ENCODE assay signal across 17 cellular contexts in genomic region chr3:25457642-25458419, GRCh38. TPM values are rescaled to one million over a fixed set of nuclear protein-coding genes. Genes with fewer than 3 reads are reported as not detected.
DNase-seq lines count a peak whose midpoint lies in the region; ATAC-seq and TF ChIP-seq lines count a peak whose summit lies in the region.
"Had no signal": no experiment of that assay in that cellular context is flagged by ENCODE, and none has a peak within 500 bp of the region (broad histone marks: within the 10 kb centered on the region; RNA-seq: fewer than 3 reads in every experiment).

No MANE protein-coding gene starts in this region.

- H4K20me1 ChIP-seq in SK-N-SH (ENCODE audit: insufficient read depth) = no peaks in the 10 kb centered on the region

- CTCF ChIA-PET in SK-N-SH (lab: Yijun Ruan, JAX) = interaction anchor here (1.0 to 1.3 kb wide), 2 partner anchors 10 to 15 kb away, joined by 3 read pairs; no protein-coding TSS in a partner anchor

- H3K9me2 ChIP-seq in SK-N-SH = no peaks in the 10 kb centered on the region

- no peak for TF ChIP-seq RAD21 in SK-N-SH (IDR thresholded peaks at IDR 0.05; ENCODE audit: low read length)

- H3K27me3 ChIP-seq in SK-N-SH (ENCODE audit: insufficient read depth) (no peaks in the 10 kb centered on the region), uterus (no peaks in the 10 kb centered on the region)
- H3K27me3 ChIP-seq: right lobe of liver had no signal

- POLR2A ChIA-PET in SK-N-SH (lab: Yijun Ruan, JAX) = no interaction called here

- H3K4me3 Mint-ChIP-seq in mesothelial cell of epicardium = no peak overlapping the region
- H3K4me3 Mint-ChIP-seq in activated CD4-positive, alpha-beta T cell treated with anti-CD3 and anti-CD28 coated beads, Interleukin-2, amount 10 ng/mL, durations not matched to agents 24 days and 14 days = no peak overlapping the region
- H3K4me3 Mint-ChIP-seq: activated naive CD8-positive, alpha-beta T cell; CD4-positive, CD25-positive, alpha-beta regulatory T cell; stimulated activated naive CD8-positive, alpha-beta T cell treated with anti-CD3 and anti-CD28 coated beads, Interleukin-15, Interleukin-2, amounts not matched to agents 100 ng/mL and 50 ng/mL, for 24 hours; WTC11 had no signal

- H3F3A ChIP-seq in SK-N-SH (replicated peaks; ENCODE audit: insufficient read depth) = peaks cover 45% of the 10 kb centered on the region

- H2AFZ ChIP-seq in SK-N-SH (ENCODE audit: low read depth) = no peak overlapping the region

- H3K9ac ChIP-seq in SK-N-SH = peak overlapping the region; percentile 20; the same call in 1 of the 2 replicates

- peak overlapping the region; percentile 35 for H3K27ac Mint-ChIP-seq in mesothelial cell of epicardium
- H3K27ac Mint-ChIP-seq in activated CD4-positive, alpha-beta T cell treated with anti-CD3 and anti-CD28 coated beads, Interleukin-2, amount 10 ng/mL, durations not matched to agents 24 days and 14 days = no peak overlapping the region
- H3K27ac Mint-ChIP-seq: activated naive CD8-positive, alpha-beta T cell; CD4-positive, CD25-positive, alpha-beta regulatory T cell; stimulated activated naive CD8-positive, alpha-beta T cell treated with anti-CD3 and anti-CD28 coated beads, Interleukin-15, Interleukin-2, amounts not matched to agents 100 ng/mL and 50 ng/mL, for 24 hours; WTC11 had no signal

- H3K36me3 Mint-ChIP-seq in mesothelial cell of epicardium = peaks cover 18% of the 10 kb centered on the region
- no peaks in the 10 kb centered on the region for H3K36me3 Mint-ChIP-seq in activated CD4-positive, alpha-beta T cell treated with anti-CD3 and anti-CD28 coated beads, Interleukin-2, amount 10 ng/mL, durations not matched to agents 24 days and 14 days (ENCODE audit: low read depth)
- H3K36me3 Mint-ChIP-seq: activated naive CD8-positive, alpha-beta T cell; CD4-positive, CD25-positive, alpha-beta regulatory T cell; WTC11 had no signal

- peaks cover 55 to 69% of the 10 kb centered on the region in 2 experiments for H3K4me1 ChIP-seq in SK-N-SH (ENCODE audit: control insufficient read depth in 1 of 2, insufficient read depth in 2 of 2, low read depth in 1 of 2, low read length in 1 of 2)
- H3K4me1 ChIP-seq in uterus = no peaks in the 10 kb centered on the region

- H3K4me2 ChIP-seq in SK-N-SH = peak overlapping the region; percentile 49

- H3K79me2 ChIP-seq in SK-N-SH (ENCODE audit: insufficient read depth) = peaks cover 64% of the 10 kb centered on the region

- H3K36me3 ChIP-seq in SK-N-SH (replicated peaks in 1 of 2; ENCODE audit: control insufficient read depth in 1 of 2, insufficient read depth in 2 of 2, low read length in 1 of 2) (peaks cover 0 to 8% of the 10 kb centered on the region in 2 experiments), uterus (no peaks in the 10 kb centered on the region)
- H3K36me3 ChIP-seq: right lobe of liver had no signal

- TF ChIP-seq CTCF in SK-N-SH (IDR thresholded peaks at IDR 0.05) (no peak), mesothelial cell of epicardium (IDR thresholded peaks at IDR 0.05; ENCODE audit: unreplicated experiment) (no peak), uterus (IDR thresholded peaks at IDR 0.05) (no peak)

- ATAC-seq in esophagus mucosa (peak; percentile 27), HG03139 (IDR thresholded peaks at IDR 0.05; ENCODE audit: unreplicated experiment) (no peak)
- ATAC-seq: WTC11 had no signal

- intact Hi-C loops in uterus (cut with DNase I; ENCODE audit: low total_unique reads) = no loop called here
- intact Hi-C loops in activated CD4-positive, alpha-beta T cell treated with anti-CD3 and anti-CD28 coated beads, Interleukin-2, amount 10 ng/mL, durations not matched to agents 24 days and 14 days (cut with micrococcal nuclease) = no loop called here

- peaks cover 79% of the 10 kb centered on the region for H3K4me1 Mint-ChIP-seq in mesothelial cell of epicardium
- H3K4me1 Mint-ChIP-seq in activated CD4-positive, alpha-beta T cell treated with anti-CD3 and anti-CD28 coated beads, Interleukin-2, amount 10 ng/mL, durations not matched to agents 24 days and 14 days = peaks cover 2% of the 10 kb centered on the region

- no peak for TF ChIP-seq POLR2A in uterus (IDR thresholded peaks at IDR 0.05)

- H3K9me3 ChIP-seq in SK-N-SH (no peaks in the 10 kb centered on the region), uterus (no peaks in the 10 kb centered on the region)
- H3K9me3 ChIP-seq: right lobe of liver had no signal

- H3K4me3 ChIP-seq in SK-N-SH (ENCODE audit: low read depth in 2 of 2, low read length in 1 of 2) (no peak overlapping the region), uterus (no peak overlapping the region)
- H3K4me3 ChIP-seq: right lobe of liver had no signal

- TF ChIP-seq EP300 in SK-N-SH (IDR thresholded peaks at IDR 0.05; ENCODE audit: borderline replicate concordance in 1 of 2, low read depth in 1 of 2, low read length in 1 of 2) = no peak; a peak in 1 of 4 replicates

- 57% methylated on average over 7 of the region's 7 CpGs for WGBS in SK-N-SH (ENCODE audit: low lambda C conversion rate)

- peak overlapping the region; percentile 90 to 99 for H3K27ac ChIP-seq in SK-N-SH (ENCODE audit: low read depth in 2 of 2, low read length in 1 of 2)
- peak overlapping the region; percentile 55 to 88 for H3K27ac ChIP-seq in uterus
- H3K27ac ChIP-seq: right lobe of liver had no signal

- H3K9me3 Mint-ChIP-seq in mesothelial cell of epicardium = no peaks in the 10 kb centered on the region
- H3K9me3 Mint-ChIP-seq in activated CD4-positive, alpha-beta T cell treated with anti-CD3 and anti-CD28 coated beads, Interleukin-2, amount 10 ng/mL, durations not matched to agents 24 days and 14 days = no peaks in the 10 kb centered on the region
- H3K9me3 Mint-ChIP-seq: stimulated activated naive CD8-positive, alpha-beta T cell treated with anti-CD3 and anti-CD28 coated beads, Interleukin-15, Interleukin-2, amounts not matched to agents 100 ng/mL and 50 ng/mL, for 24 hours; WTC11 had no signal

- no peaks in the 10 kb centered on the region for H3K27me3 Mint-ChIP-seq in mesothelial cell of epicardium (ENCODE audit: low read depth)
- peaks cover 2% of the 10 kb centered on the region for H3K27me3 Mint-ChIP-seq in activated CD4-positive, alpha-beta T cell treated with anti-CD3 and anti-CD28 coated beads, Interleukin-2, amount 10 ng/mL, durations not matched to agents 24 days and 14 days
- H3K27me3 Mint-ChIP-seq: CD4-positive, CD25-positive, alpha-beta regulatory T cell; stimulated activated naive CD8-positive, alpha-beta T cell treated with anti-CD3 and anti-CD28 coated beads, Interleukin-15, Interleukin-2, amounts not matched to agents 100 ng/mL and 50 ng/mL, for 24 hours had no signal

- DNase-seq in SK-N-SH (no peak), mesothelial cell of epicardium (ENCODE audit: low spot score in 2 of 2, unreplicated experiment in 2 of 2) (no peak), uterus (no peak), NCI-H345 (lab: John Stamatoyannopoulos, UW) (no peak)
- DNase-seq in activated CD4-positive, alpha-beta T cell treated with anti-CD3 and anti-CD28 coated beads, Interleukin-2, amount 10 ng/mL, durations not matched to agents 24 days and 14 days = no peak
- DNase-seq: CD4-positive, CD25-positive, alpha-beta regulatory T cell; cortex of kidney; H7; MV-4-11; NCI-H2171; right lobe of liver had no signal

TF ChIP-seq in SK-N-SH, 30 proteins besides CTCF, POLR2A, EP300 and RAD21:
- TF ChIP-seq JUND (IDR thresholded peaks at IDR 0.05) = peak; percentile 39; the same call in 1 of the 2 replicates
- peak; percentile 46; the same call in 1 of the 2 replicates for TF ChIP-seq FOSL2 (IDR thresholded peaks at IDR 0.05; ENCODE audit: borderline replicate concordance, low read depth)
- TF ChIP-seq GABPA (IDR thresholded peaks at IDR 0.05; ENCODE audit: low read depth) = no peak
- TF ChIP-seq TEAD4 (IDR thresholded peaks at IDR 0.05; ENCODE audit: borderline replicate concordance, insufficient read depth) = 0 out of 2 replicates have a peak, but pooled peaks have one; percentile 15
- TF ChIP-seq TCF12 (IDR thresholded peaks at IDR 0.05) = peak; percentile 3; the same call in 1 of the 2 replicates

RNA-seq across cellular contexts. Expression of gene RARB, which starts 29.8 kb away (rescaled TPM):
- 10.7 and 15.2 TPM in 2 replicates for polyA plus RNA-seq in SK-N-SH (2012; rRNA removed)
- 13.7 and 14.8 TPM in 2 replicates for polyA plus RNA-seq in SK-N-SH (2012; cell fraction: cytosol; rRNA removed)
- polyA plus RNA-seq in SK-N-SH (2012; cell fraction: nucleus; rRNA removed) = 8.0 and 16.6 TPM in 2 replicates
- 2.5 TPM for total RNA-seq in esophagus mucosa
- total RNA-seq in mesothelial cell of epicardium = 106 to 117 TPM (median 117 TPM) in 3 replicates
- 10 to 100 TPM in 3 of 4 donors, 1 to 10 TPM in 1; 6.7 to 63.0 (median 14.5) TPM for total RNA-seq in uterus
- not detected in 2 replicates for total RNA-seq in activated CD4-positive, alpha-beta T cell treated with anti-CD3 and anti-CD28 coated beads, Interleukin-2, amount 10 ng/mL, durations not matched to agents 24 days and 14 days
- total RNA-seq: CD4-positive, CD25-positive, alpha-beta regulatory T cell; G401; WTC11 had no signal
